In genomic region chr18:63063171-63063570, GRCh38 we compare ENCODE assay signal across 2 cellular contexts.
TF ChIP-seq lines count a peak whose summit lies in the region.

No MANE protein-coding gene starts in this region.

TF ChIP-seq in IMR-90, 13 proteins besides CTCF, POLR2A, EP300 and RAD21:
- no peak for TF ChIP-seq MXI1 (IDR thresholded peaks at IDR 0.05; ENCODE audit: borderline replicate concordance, low read depth, low read length)
- TF ChIP-seq RFX5 (IDR thresholded peaks at IDR 0.05; ENCODE audit: low read depth, low read length), result no peak
- no peak for TF ChIP-seq BHLHE40 (IDR thresholded peaks at IDR 0.05; ENCODE audit: low read depth, low read length)
- no peak for TF ChIP-seq CEBPB (IDR thresholded peaks at IDR 0.05; ENCODE audit: low read depth, low read length)
- TF ChIP-seq RCOR1 (IDR thresholded peaks at IDR 0.05; ENCODE audit: insufficient replicate concordance, low read length), result no peak
- no peak for TF ChIP-seq ELK1 (IDR thresholded peaks at IDR 0.05; ENCODE audit: borderline replicate concordance, low read depth, low read length)
- no peak for TF ChIP-seq MAFK (IDR thresholded peaks at IDR 0.05; ENCODE audit: low read depth, low read length)
- no peak for TF ChIP-seq USF2 (IDR thresholded peaks at IDR 0.05; ENCODE audit: low read depth, low read length)
- TF ChIP-seq FOS (IDR thresholded peaks at IDR 0.05; ENCODE audit: low read depth, low read length), result no peak
- no peak for TF ChIP-seq CHD1 (IDR thresholded peaks at IDR 0.05; ENCODE audit: low read depth, low read length)
- TF ChIP-seq SMC3 (IDR thresholded peaks at IDR 0.05; ENCODE audit: low read depth, low read length), result no peak
- TF ChIP-seq NFE2L2 (IDR thresholded peaks at IDR 0.05; ENCODE audit: low read depth, low read length), result no peak
- TF ChIP-seq MAZ (IDR thresholded peaks at IDR 0.05; ENCODE audit: borderline replicate concordance, low read depth, low read length), result no peak
TF ChIP-seq in IMR-90: peak in this region for 0.

TF ChIP-seq in H1, 55 proteins besides CTCF, POLR2A, EP300 and RAD21:
- TF ChIP-seq SIRT6 (IDR thresholded peaks at IDR 0.05; ENCODE audit: low read length), result no peak
- peak; percentile 46; the same call in 1 of the 2 replicates for TF ChIP-seq TEAD4 (IDR thresholded peaks at IDR 0.05; ENCODE audit: low read depth, low read length)
- no peak for TF ChIP-seq USF2 (IDR thresholded peaks at IDR 0.05; ENCODE audit: low read length)
- TF ChIP-seq GABPA (IDR thresholded peaks at IDR 0.05; ENCODE audit: borderline replicate concordance, insufficient read depth, low read length), result no peak
- no peak for TF ChIP-seq ASH2L (IDR thresholded peaks at IDR 0.05; ENCODE audit: low read length)
- TF ChIP-seq SRF (IDR thresholded peaks at IDR 0.05; ENCODE audit: low read depth, low read length), result no peak
